8 cellular contexts compared by ENCODE assay signal in genomic region chr10:29737209-29737565, GRCh38.
DNase-seq lines count a peak whose midpoint lies in the region; ATAC-seq and TF ChIP-seq lines count a peak whose summit lies in the region.

No MANE protein-coding gene starts in this region.

- POLR2A ChIA-PET in A673 (lab: Charles Lee; ENCODE audit: low non-redundant PET) = no interaction called here

- H3K27me3 Mint-ChIP-seq in endothelial cell (ENCODE audit: unreplicated experiment) = peaks cover 18% of the 10 kb centered on the region
- peaks cover 9% of the 10 kb centered on the region for H3K27me3 Mint-ChIP-seq in nephron (ENCODE audit: low read depth)

- H3K4me3 Mint-ChIP-seq in endothelial cell (ENCODE audit: unreplicated experiment) = peak overlapping the region; percentile 93
- peak overlapping the region; percentile 82 to 92 (median 87) for H3K4me3 Mint-ChIP-seq in nephron

- no peak for TF ChIP-seq POLR2A in erythroblast (IDR thresholded peaks at IDR 0.05; ENCODE audit: low read length)

- H3K4me3 ChIP-seq in A673 (ENCODE audit: low read depth, low read length, poor library complexity, severe bottlenecking) (peak overlapping the region; percentile 86), LNCaP clone FGC (ENCODE audit: low read depth, low read length) (peak overlapping the region; percentile 63), BE2C (ENCODE audit: low read depth, low read length) (no peak overlapping the region)

- DNase-seq in A673 (ENCODE audit: low spot score) = no peak
- no peak for DNase-seq in LNCaP clone FGC (ENCODE audit: low read depth)
- no peak for DNase-seq in endothelial cell (ENCODE audit: low spot score)
- no peak for DNase-seq in BE2C
- no peak for DNase-seq in erythroblast (lab: John Stamatoyannopoulos, UW)

- no peaks in the 10 kb centered on the region for H3K4me1 ChIP-seq in A673 (ENCODE audit: insufficient read depth, low read length, poor library complexity, severe bottlenecking)
- no peaks in the 10 kb centered on the region; the same call in 1 of the 2 replicates for H3K4me1 ChIP-seq in BE2C

- H3K36me3 Mint-ChIP-seq in endothelial cell (ENCODE audit: low read depth, unreplicated experiment) (no peaks in the 10 kb centered on the region), nephron (ENCODE audit: low read depth) (no peaks in the 10 kb centered on the region)

- intact Hi-C loops in A673 (cut with micrococcal nuclease; ENCODE audit: unreplicated experiment) = loop anchor here (5.0 to 10.0 kb wide), 2 partner anchors 105 to 222 kb away; partner anchors contain the start of gene SVIL

- BruUV-seq in A673 (replicated peaks; lab: Mats Ljungman, UMichigan) = no TSS peak

- no peaks in the 10 kb centered on the region for H3K27me3 ChIP-seq in A673 (replicated peaks; ENCODE audit: insufficient read depth, low read depth, low read length, poor library complexity)
- no peaks in the 10 kb centered on the region for H3K27me3 ChIP-seq in BE2C

- H3K9me3 ChIP-seq in A673 (ENCODE audit: low read depth, low read length, poor library complexity, severe bottlenecking) (no peaks in the 10 kb centered on the region), BE2C (no peaks in the 10 kb centered on the region)

- H3K4me1 Mint-ChIP-seq in endothelial cell (ENCODE audit: unreplicated experiment) = peaks cover 37% of the 10 kb centered on the region
- H3K4me1 Mint-ChIP-seq in nephron = peaks cover 52% of the 10 kb centered on the region

- H3K27ac Mint-ChIP-seq in endothelial cell (ENCODE audit: unreplicated experiment) (peak overlapping the region; percentile 40), nephron (peak overlapping the region; percentile 85 to 94 (median 86))

- H3K27ac ChIP-seq in A673 (ENCODE audit: low read depth, low read length, poor library complexity, severe bottlenecking) = no peak overlapping the region

- ATAC-seq in HG03432 (IDR thresholded peaks at IDR 0.05; ENCODE audit: unreplicated experiment) (no peak), GM19455 (IDR thresholded peaks at IDR 0.05; ENCODE audit: unreplicated experiment) (no peak)

- H3K9me3 Mint-ChIP-seq in endothelial cell (ENCODE audit: unreplicated experiment) (no peaks in the 10 kb centered on the region), nephron (no peaks in the 10 kb centered on the region)

- no peak for TF ChIP-seq CTCF in A673 (conservative IDR thresholded peaks at IDR 0.05; ENCODE audit: low read depth, low read length)
- no peak for TF ChIP-seq CTCF in LNCaP clone FGC (IDR thresholded peaks at IDR 0.05; ENCODE audit: control insufficient read depth, extremely low read depth, insufficient read depth)
- TF ChIP-seq CTCF in endothelial cell (IDR thresholded peaks at IDR 0.05; ENCODE audit: unreplicated experiment) = no peak
- no peak for TF ChIP-seq CTCF in nephron (IDR thresholded peaks at IDR 0.05; ENCODE audit: unreplicated experiment in 3 of 3)
- TF ChIP-seq CTCF in BE2C (IDR thresholded peaks at IDR 0.05; ENCODE audit: low read depth, low read length) = no peak

- CTCF ChIA-PET in A673 (lab: Charles Lee) = interaction anchor here (1.5 kb wide), 1 partner anchor 215 kb away, joined by 3 read pairs; no protein-coding TSS in a partner anchor

- no peaks in the 10 kb centered on the region for H3K36me3 ChIP-seq in A673 (ENCODE audit: insufficient read depth, low read length, poor library complexity, severe bottlenecking)
- H3K36me3 ChIP-seq in BE2C = no peaks in the 10 kb centered on the region
